Comparison of ENCODE assay signal across 14 cellular contexts in the genomic region with DNA sequence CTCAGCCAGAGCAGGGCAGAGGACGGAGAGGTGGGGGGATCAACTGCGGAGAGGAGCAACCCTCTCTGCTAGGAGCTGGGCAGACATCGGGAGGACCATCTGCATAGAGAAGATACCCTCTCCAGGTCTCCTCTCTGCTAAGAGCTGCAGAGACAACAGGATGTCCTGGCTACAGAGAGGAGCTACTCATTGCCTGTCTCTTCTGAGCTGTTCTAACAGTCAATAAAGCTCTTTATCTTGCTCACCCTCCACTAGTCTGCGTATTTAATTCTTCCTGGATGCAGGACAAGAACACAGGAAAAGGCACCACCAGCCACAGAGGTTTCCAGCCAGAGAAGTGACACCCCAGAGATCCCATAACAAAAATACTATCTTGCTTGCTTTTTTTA.
DNase-seq lines count a peak whose midpoint lies in the region; ATAC-seq and TF ChIP-seq lines count a peak whose summit lies in the region.
"Had no signal": no experiment of that assay in that cellular context is flagged by ENCODE, and none has a peak within 500 bp of the region (broad histone marks: within the 10 kb centered on the region; RNA-seq: fewer than 3 reads in every experiment).

No MANE protein-coding gene starts in this region.

- no peak overlapping the region for H3K4me2 ChIP-seq in IMR-90 (ENCODE audit: low read depth, low read length)
- H3K4me2 ChIP-seq in neuronal stem cell (ENCODE audit: insufficient read depth, low read length, poor library complexity, severe bottlenecking), result no peak overlapping the region
- H3K4me2 ChIP-seq: BLaER1 treated with 17β-estradiol and CSF1 and Interleukin-3, amounts not matched to agents 10 nM and 100 nM had no signal

- H3K27me3 ChIP-seq in IMR-90 (ENCODE audit: control insufficient read depth, insufficient read depth, low read length) (no peaks in the 10 kb centered on the region), left ventricle myocardium inferior (ENCODE audit: low read depth) (no peaks in the 10 kb centered on the region), neuronal stem cell (ENCODE audit: control insufficient read depth in 3 of 3, insufficient read depth in 3 of 3, low read depth in 1 of 3, low read length in 3 of 3) (no peaks in the 10 kb centered on the region)
- no peaks in the 10 kb centered on the region for H3K27me3 ChIP-seq in effector memory CD4-positive, alpha-beta T cell (replicated peaks; ENCODE audit: control insufficient read depth, insufficient read depth, low read length, poor library complexity, severe bottlenecking)
- H3K27me3 ChIP-seq: BLaER1 treated with 17β-estradiol and CSF1 and Interleukin-3, amounts not matched to agents 10 nM and 100 nM had no signal

- H3K4ac ChIP-seq in IMR-90 (ENCODE audit: low read depth, low read length) (no peak overlapping the region), neuronal stem cell (ENCODE audit: low read length) (no peak overlapping the region)

- dilution Hi-C loops in IMR-90 (cut with HindIII; ENCODE audit: low sequenced_read_pairs, unreplicated experiment), result no loop called here

- intact Hi-C loops in Right ventricle myocardium inferior (cut with DNase I), result loop anchor here (5.0 kb wide), 1 partner anchor 141 kb away; no protein-coding TSS in a partner anchor
- intact Hi-C loops in left cardiac atrium (cut with DNase I), result no loop called here
- intact Hi-C loops in IMR-90 (cut with micrococcal nuclease), result no loop called here
- intact Hi-C loops in left ventricle myocardium inferior (cut with micrococcal nuclease), result no loop called here
- intact Hi-C loops in activated CD4-positive, alpha-beta T cell treated with anti-CD3 and anti-CD28 coated beads, Interleukin-2, amount 10 ng/mL, durations not matched to agents 24 days and 14 days (cut with micrococcal nuclease), result no loop called here

- H2AFZ ChIP-seq in IMR-90 (replicated peaks; ENCODE audit: low read length, poor library complexity) (peak overlapping the region; percentile 63), neuronal stem cell (ENCODE audit: low read length) (peak overlapping the region; percentile 72)
- H2AFZ ChIP-seq: GM23248 had no signal

- no peak for TF ChIP-seq RAD21 in IMR-90 (IDR thresholded peaks at IDR 0.05; ENCODE audit: low read length)

- no peak for TF ChIP-seq POLR2A in IMR-90 (IDR thresholded peaks at IDR 0.05; ENCODE audit: low read depth, low read length)

- BruUV-seq in IMR-90 (replicated peaks; lab: Mats Ljungman, UMichigan), result no TSS peak

- H3K9me3 ChIP-seq in IMR-90 (ENCODE audit: control insufficient read depth, insufficient read depth, low read length) (no peaks in the 10 kb centered on the region), left ventricle myocardium inferior (replicated peaks) (peaks cover under 1% of the 10 kb centered on the region), neuronal stem cell (replicated peaks in 1 of 2; ENCODE audit: control insufficient read depth in 2 of 2, insufficient read depth in 1 of 2, low read depth in 1 of 2, low read length in 2 of 2) (no peaks in the 10 kb centered on the region)
- no peaks in the 10 kb centered on the region for H3K9me3 ChIP-seq in effector memory CD4-positive, alpha-beta T cell (ENCODE audit: control insufficient read depth, low read length)
- H3K9me3 ChIP-seq: BLaER1 treated with 17β-estradiol and CSF1 and Interleukin-3, amounts not matched to agents 10 nM and 100 nM had no signal

- H3K18ac ChIP-seq in IMR-90 (ENCODE audit: low read depth, low read length) (no peak overlapping the region), neuronal stem cell (ENCODE audit: low read length) (peak overlapping the region; percentile 91)

- H2BK20ac ChIP-seq in IMR-90 (ENCODE audit: low read depth, low read length), result no peak overlapping the region

- POLR2A ChIA-PET in IMR-90 (lab: Charles Lee; ENCODE audit: unreplicated experiment), result no interaction called here

- H3K79me1 ChIP-seq in IMR-90 (ENCODE audit: low read depth in 1 of 2, low read length in 2 of 2) (no peaks in the 10 kb centered on the region), neuronal stem cell (ENCODE audit: low read depth, low read length) (no peaks in the 10 kb centered on the region)

- H4K5ac ChIP-seq in IMR-90 (ENCODE audit: low read depth, low read length), result no peak overlapping the region

- no CpG with 5 or more reads among the region's 4 CpGs for WGBS in IMR-90 (ENCODE audit: extremely low coverage in 2 of 2, insufficient read length in 1 of 2), 2 experiments
- WGBS in neuronal stem cell (ENCODE audit: extremely low coverage in 2 of 2, insufficient read length in 2 of 2, insufficient replicate concordance in 1 of 2), 2 donors, result no CpG with 5 or more reads among the region's 4 CpGs

- H3K9ac ChIP-seq in IMR-90 (ENCODE audit: low read depth, low read length) (no peak overlapping the region), neuronal stem cell (ENCODE audit: low read depth, low read length, poor library complexity) (no peak overlapping the region)
- H3K9ac ChIP-seq: BLaER1 treated with 17β-estradiol and CSF1 and Interleukin-3, amounts not matched to agents 10 nM and 100 nM; GM23248 had no signal

- peak; percentile 33 for ATAC-seq in Right ventricle myocardium inferior
- ATAC-seq in left cardiac atrium, result no peak
- no peak for ATAC-seq in IMR-90 (ENCODE audit: low read depth)

- no peaks in the 10 kb centered on the region for H3K36me3 Mint-ChIP-seq in activated CD4-positive, alpha-beta T cell treated with anti-CD3 and anti-CD28 coated beads, Interleukin-2, amount 10 ng/mL, durations not matched to agents 24 days and 14 days (ENCODE audit: low read depth)
- H3K36me3 Mint-ChIP-seq: CD4-positive, CD25-positive, alpha-beta regulatory T cell had no signal

- H3K36me3 ChIP-seq in IMR-90 (ENCODE audit: control insufficient read depth, insufficient read depth, low read length) (no peaks in the 10 kb centered on the region), left ventricle myocardium inferior (no peaks in the 10 kb centered on the region), neuronal stem cell (replicated peaks in 1 of 2; ENCODE audit: control insufficient read depth in 2 of 2, insufficient read depth in 2 of 2, low read length in 2 of 2) (no peaks in the 10 kb centered on the region)
- H3K36me3 ChIP-seq in effector memory CD4-positive, alpha-beta T cell (ENCODE audit: control insufficient read depth, insufficient read depth, low read length), result no peaks in the 10 kb centered on the region
- H3K36me3 ChIP-seq: BLaER1 treated with 17β-estradiol and CSF1 and Interleukin-3, amounts not matched to agents 10 nM and 100 nM had no signal

- H2BK12ac ChIP-seq in neuronal stem cell (ENCODE audit: low read length), result no peak overlapping the region

- CTCF ChIA-PET in IMR-90 (lab: Yijun Ruan, JAX), result no interaction called here

- no peaks in the 10 kb centered on the region for H3K4me1 Mint-ChIP-seq in activated CD4-positive, alpha-beta T cell treated with anti-CD3 and anti-CD28 coated beads, Interleukin-2, amount 10 ng/mL, durations not matched to agents 24 days and 14 days

- TF ChIP-seq CTCF in IMR-90 (conservative IDR thresholded peaks at IDR 0.05; ENCODE audit: low read depth, low read length), result no peak
- TF ChIP-seq CTCF in left ventricle myocardium inferior (IDR thresholded peaks at IDR 0.05; ENCODE audit: borderline replicate concordance), result no peak

- H3K27me3 Mint-ChIP-seq in activated CD4-positive, alpha-beta T cell treated with anti-CD3 and anti-CD28 coated beads, Interleukin-2, amount 10 ng/mL, durations not matched to agents 24 days and 14 days, result peaks cover 2% of the 10 kb centered on the region
- H3K27me3 Mint-ChIP-seq: CD4-positive, CD25-positive, alpha-beta regulatory T cell had no signal

- no peak overlapping the region for H2AK5ac ChIP-seq in IMR-90 (ENCODE audit: low read depth, low read length)
- H2AK5ac ChIP-seq in neuronal stem cell (ENCODE audit: low read depth, low read length), result no peak overlapping the region

- H2BK5ac ChIP-seq in IMR-90 (ENCODE audit: low read depth, low read length, poor library complexity, severe bottlenecking), result no peak overlapping the region
- H2BK5ac ChIP-seq in neuronal stem cell (ENCODE audit: low read length), result no peak overlapping the region

- no peak overlapping the region for H3K56ac ChIP-seq in IMR-90 (ENCODE audit: extremely low read depth, insufficient read depth, low read length)

- H3K27ac Mint-ChIP-seq in activated CD4-positive, alpha-beta T cell treated with anti-CD3 and anti-CD28 coated beads, Interleukin-2, amount 10 ng/mL, durations not matched to agents 24 days and 14 days, result no peak overlapping the region
- H3K27ac Mint-ChIP-seq: CD4-positive, CD25-positive, alpha-beta regulatory T cell had no signal

- in situ Hi-C loops in IMR-90 (cut with MboI; ENCODE audit: low sequenced_read_pairs), result no loop called here

- H3K4me3 Mint-ChIP-seq in activated CD4-positive, alpha-beta T cell treated with anti-CD3 and anti-CD28 coated beads, Interleukin-2, amount 10 ng/mL, durations not matched to agents 24 days and 14 days, result no peak overlapping the region
- H3K4me3 Mint-ChIP-seq: CD4-positive, CD25-positive, alpha-beta regulatory T cell had no signal

- H3K9me1 ChIP-seq in IMR-90 (ENCODE audit: insufficient read depth, low read length), result no peaks in the 10 kb centered on the region

- H3K4me3 ChIP-seq in IMR-90 (ENCODE audit: insufficient read depth, low read depth, low read length) (no peak overlapping the region), left ventricle myocardium inferior (no peak overlapping the region), neuronal stem cell (ENCODE audit: low read length in 2 of 2) (no peak overlapping the region)
- no peak overlapping the region for H3K4me3 ChIP-seq in effector memory CD4-positive, alpha-beta T cell (ENCODE audit: insufficient read depth, low read depth, low read length, poor library complexity, severe bottlenecking)
- H3K4me3 ChIP-seq: BLaER1 treated with 17β-estradiol and CSF1 and Interleukin-3, amounts not matched to agents 10 nM and 100 nM; GM23248 had no signal

- no peak overlapping the region for H2AK9ac ChIP-seq in IMR-90 (replicated peaks; ENCODE audit: low read depth, low read length, poor library complexity)

- no peak overlapping the region for H3K23ac ChIP-seq in IMR-90 (ENCODE audit: low read depth, low read length)
- H3K23ac ChIP-seq in neuronal stem cell (ENCODE audit: low read depth, low read length, poor library complexity), result no peak overlapping the region

- no peak for DNase-seq in Right ventricle myocardium inferior (ENCODE audit: missing footprints)
- DNase-seq in left cardiac atrium, result no peak
- no peak for DNase-seq in IMR-90
- no peak for DNase-seq in left ventricle myocardium inferior
- no peak for DNase-seq in neuronal stem cell (ENCODE audit: low spot score)
- DNase-seq in effector memory CD4-positive, alpha-beta T cell, result no peak
- DNase-seq in activated CD8-positive, alpha-beta memory T cell treated with anti-CD3 and anti-CD28 coated beads for 24 hours, result no peak
- no peak for DNase-seq in activated CD4-positive, alpha-beta T cell treated with anti-CD3 and anti-CD28 coated beads, Interleukin-2, amount 10 ng/mL, durations not matched to agents 24 days and 14 days
- DNase-seq: ACHN; CD4-positive, CD25-positive, alpha-beta regulatory T cell; DMS53; GF-D8; GM23248 had no signal

- no peaks in the 10 kb centered on the region for H4K20me1 ChIP-seq in IMR-90 (ENCODE audit: insufficient read depth, low read length)
- H4K20me1 ChIP-seq: BLaER1 treated with 17β-estradiol and CSF1 and Interleukin-3, amounts not matched to agents 10 nM and 100 nM had no signal

- H4K91ac ChIP-seq in IMR-90 (ENCODE audit: insufficient read depth, low read depth, low read length) (no peak overlapping the region), neuronal stem cell (ENCODE audit: low read depth, low read length, poor library complexity) (no peak overlapping the region)

- H2BK15ac ChIP-seq in IMR-90 (ENCODE audit: low read depth, low read length) (no peak overlapping the region), neuronal stem cell (ENCODE audit: low read length) (no peak overlapping the region)

- no peak overlapping the region for H3K27ac ChIP-seq in IMR-90 (ENCODE audit: insufficient read depth, low read length)
- peak overlapping the region; percentile 69 for H3K27ac ChIP-seq in left ventricle myocardium inferior (replicated peaks)
- no peak overlapping the region for H3K27ac ChIP-seq in neuronal stem cell (replicated peaks; ENCODE audit: low read length)
- no peak overlapping the region for H3K27ac ChIP-seq in effector memory CD4-positive, alpha-beta T cell (ENCODE audit: insufficient read depth, low read length, poor library complexity, severe bottlenecking)
- H3K27ac ChIP-seq: BLaER1 treated with 17β-estradiol and CSF1 and Interleukin-3, amounts not matched to agents 10 nM and 100 nM; GM23248 had no signal

- H3K14ac ChIP-seq in IMR-90 (replicated peaks; ENCODE audit: low read depth, low read length), result no peak overlapping the region
- no peak overlapping the region for H3K14ac ChIP-seq in neuronal stem cell (ENCODE audit: low read length)

- H3K9me3 Mint-ChIP-seq in activated CD4-positive, alpha-beta T cell treated with anti-CD3 and anti-CD28 coated beads, Interleukin-2, amount 10 ng/mL, durations not matched to agents 24 days and 14 days, result no peaks in the 10 kb centered on the region

- H2BK120ac ChIP-seq in IMR-90 (ENCODE audit: low read depth, low read length) (no peak overlapping the region), neuronal stem cell (ENCODE audit: low read depth, low read length) (no peak overlapping the region)

- H3K4me1 ChIP-seq in IMR-90 (ENCODE audit: control insufficient read depth, insufficient read depth, low read length) (no peaks in the 10 kb centered on the region), left ventricle myocardium inferior (peaks cover 25% of the 10 kb centered on the region), neuronal stem cell (ENCODE audit: control insufficient read depth in 2 of 2, insufficient read depth in 1 of 2, low read depth in 1 of 2, low read length in 2 of 2) (no peaks in the 10 kb centered on the region)
- H3K4me1 ChIP-seq in effector memory CD4-positive, alpha-beta T cell (ENCODE audit: control insufficient read depth, insufficient read depth, low read length, poor library complexity, severe bottlenecking), result no peaks in the 10 kb centered on the region
- H3K4me1 ChIP-seq: BLaER1 treated with 17β-estradiol and CSF1 and Interleukin-3, amounts not matched to agents 10 nM and 100 nM had no signal

- H4K8ac ChIP-seq in IMR-90 (ENCODE audit: low read depth in 2 of 2, low read length in 2 of 2) (no peak overlapping the region), neuronal stem cell (ENCODE audit: low read depth, low read length) (no peak overlapping the region)
